In the genomic region with DNA sequence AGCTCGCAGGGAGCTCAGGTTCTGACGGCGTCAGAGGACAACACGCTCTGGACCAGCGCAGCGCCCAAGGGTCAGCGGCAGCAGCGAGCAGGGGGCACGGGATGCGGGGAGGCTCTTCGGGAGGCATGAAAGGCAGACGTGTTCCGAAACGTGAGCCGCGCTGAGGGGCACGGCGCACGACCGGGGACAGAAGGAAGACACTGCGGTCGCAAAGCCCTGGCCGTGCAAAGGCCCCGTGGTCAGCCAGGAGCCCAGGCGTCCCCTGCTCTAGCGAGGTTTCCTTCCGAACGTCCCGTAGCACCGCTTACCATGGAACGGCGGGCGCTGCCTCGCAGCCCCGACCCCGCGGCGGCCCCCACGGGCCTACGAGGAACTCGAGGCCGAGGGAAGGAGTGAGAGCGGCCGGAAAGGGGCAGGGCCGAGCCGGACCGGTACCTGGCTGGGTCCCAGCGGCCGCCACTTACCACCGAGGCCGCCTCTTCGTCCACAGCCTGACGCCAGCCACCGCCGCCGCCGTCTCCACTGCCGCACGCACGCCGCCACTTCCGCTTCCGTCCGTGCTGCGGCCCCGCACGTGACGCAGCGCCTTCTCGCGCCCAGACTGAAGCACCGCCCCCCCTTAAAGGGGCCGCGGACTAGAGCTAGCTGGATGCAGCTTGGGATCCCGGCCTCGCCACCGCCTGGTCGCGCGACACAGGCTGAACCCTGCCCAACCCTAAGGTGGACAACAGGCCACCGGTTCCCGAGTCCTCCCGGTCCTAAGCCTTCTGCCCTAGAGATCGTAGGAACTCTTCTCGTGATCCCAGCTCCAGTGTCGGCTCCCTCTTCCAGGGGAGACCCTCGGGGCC, we compare ENCODE assay signal across 2 cellular contexts.
TF ChIP-seq lines count a peak whose summit lies in the region.

No MANE protein-coding gene starts in this region.

TF ChIP-seq in HEK293, 187 proteins besides CTCF, POLR2A, EP300 and RAD21 (continued from another document and continues in another):
- TF ChIP-seq BCL11A (tag by site-specific recombination; IDR thresholded peaks at IDR 0.05; ENCODE audit: low read depth) (0 out of 2 replicates have a peak, but pooled peaks have one; percentile 44), GLI4 (tag by site-specific recombination; IDR thresholded peaks at IDR 0.05) (peak; percentile 60; the same call in 1 of the 2 replicates), KLF16 (tag by site-specific recombination; IDR thresholded peaks at IDR 0.05) (no peak; the same call in 1 of the 2 replicates), KLF8 (tag by site-specific recombination; IDR thresholded peaks at IDR 0.05) (peak; percentile 79), ZNF426 (tag by site-specific recombination; IDR thresholded peaks at IDR 0.05) (no peak), ZBTB20 (tag by site-specific recombination; IDR thresholded peaks at IDR 0.05) (peak; percentile 53; the same call in 1 of the 2 replicates), ZNF529 (tag by site-specific recombination; IDR thresholded peaks at IDR 0.05; ENCODE audit: insufficient replicate concordance) (no peak), ZNF629 (tag by site-specific recombination; IDR thresholded peaks at IDR 0.05) (peak; percentile 96), KLF9 (tag by site-specific recombination; IDR thresholded peaks at IDR 0.05; ENCODE audit: low read depth) (0 out of 2 replicates have a peak, but pooled peaks have one; percentile 76), ZNF324 (tag by site-specific recombination; IDR thresholded peaks at IDR 0.05) (no peak), ZNF48 (tag by site-specific recombination; IDR thresholded peaks at IDR 0.05) (no peak), ZBTB17 (tag by site-specific recombination; IDR thresholded peaks at IDR 0.05) (peak; percentile 33; the same call in 1 of the 2 replicates), SP7 (tag by site-specific recombination; IDR thresholded peaks at IDR 0.05) (peak; percentile 76), TCF7L2 (IDR thresholded peaks at IDR 0.05; ENCODE audit: borderline replicate concordance, low read depth, low read length) (no peak), REPIN1 (tag by site-specific recombination; IDR thresholded peaks at IDR 0.05; ENCODE audit: low read depth) (no peak; the same call in 1 of the 2 replicates), SP2 (tag by site-specific recombination; IDR thresholded peaks at IDR 0.05) (peak; percentile 94), ZNF623 (tag by site-specific recombination; IDR thresholded peaks at IDR 0.05) (peak; percentile 100), IKZF3 (tag by site-specific recombination; IDR thresholded peaks at IDR 0.05) (no peak), GLIS2 (tag by site-specific recombination; IDR thresholded peaks at IDR 0.05) (peak; percentile 50), ZEB2 (tag by site-specific recombination; IDR thresholded peaks at IDR 0.05) (peak; percentile 85)
- TF ChIP-seq, protein P1, sequence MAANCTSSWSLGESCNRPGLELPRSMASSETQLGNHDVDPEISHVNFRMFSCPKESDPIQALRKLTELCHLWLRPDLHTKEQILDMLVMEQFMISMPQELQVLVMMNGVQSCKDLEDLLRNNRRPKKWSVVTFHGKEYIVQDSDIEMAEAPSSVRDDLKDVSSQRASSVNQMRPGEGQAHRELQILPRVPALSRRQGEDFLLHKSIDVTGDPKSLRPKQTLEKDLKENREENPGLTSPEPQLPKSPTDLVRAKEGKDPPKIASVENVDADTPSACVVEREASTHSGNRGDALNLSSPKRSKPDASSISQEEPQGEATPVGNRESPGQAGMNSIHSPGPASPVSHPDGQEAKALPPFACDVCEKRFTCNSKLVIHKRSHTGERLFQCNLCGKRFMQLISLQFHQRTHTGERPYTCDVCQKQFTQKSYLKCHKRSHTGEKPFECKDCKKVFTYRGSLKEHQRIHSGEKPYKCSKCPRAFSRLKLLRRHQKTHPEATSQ (tag by site-specific recombination; IDR thresholded peaks at IDR 0.05) = peak; percentile 63
- TF ChIP-seq, protein P2, sequence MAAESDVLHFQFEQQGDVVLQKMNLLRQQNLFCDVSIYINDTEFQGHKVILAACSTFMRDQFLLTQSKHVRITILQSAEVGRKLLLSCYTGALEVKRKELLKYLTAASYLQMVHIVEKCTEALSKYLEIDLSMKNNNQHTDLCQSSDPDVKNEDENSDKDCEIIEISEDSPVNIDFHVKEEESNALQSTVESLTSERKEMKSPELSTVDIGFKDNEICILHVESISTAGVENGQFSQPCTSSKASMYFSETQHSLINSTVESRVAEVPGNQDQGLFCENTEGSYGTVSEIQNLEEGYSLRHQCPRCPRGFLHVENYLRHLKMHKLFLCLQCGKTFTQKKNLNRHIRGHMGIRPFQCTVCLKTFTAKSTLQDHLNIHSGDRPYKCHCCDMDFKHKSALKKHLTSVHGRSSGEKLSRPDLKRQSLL (tag by site-specific recombination; IDR thresholded peaks at IDR 0.05) = peak; percentile 12; the same call in 1 of the 2 replicates
- TF ChIP-seq, protein P3, sequence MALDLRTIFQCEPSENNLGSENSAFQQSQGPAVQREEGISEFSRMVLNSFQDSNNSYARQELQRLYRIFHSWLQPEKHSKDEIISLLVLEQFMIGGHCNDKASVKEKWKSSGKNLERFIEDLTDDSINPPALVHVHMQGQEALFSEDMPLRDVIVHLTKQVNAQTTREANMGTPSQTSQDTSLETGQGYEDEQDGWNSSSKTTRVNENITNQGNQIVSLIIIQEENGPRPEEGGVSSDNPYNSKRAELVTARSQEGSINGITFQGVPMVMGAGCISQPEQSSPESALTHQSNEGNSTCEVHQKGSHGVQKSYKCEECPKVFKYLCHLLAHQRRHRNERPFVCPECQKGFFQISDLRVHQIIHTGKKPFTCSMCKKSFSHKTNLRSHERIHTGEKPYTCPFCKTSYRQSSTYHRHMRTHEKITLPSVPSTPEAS (tag by site-specific recombination; IDR thresholded peaks at IDR 0.05) = peak; percentile 25; the same call in 1 of the 2 replicates
- TF ChIP-seq, protein P4, sequence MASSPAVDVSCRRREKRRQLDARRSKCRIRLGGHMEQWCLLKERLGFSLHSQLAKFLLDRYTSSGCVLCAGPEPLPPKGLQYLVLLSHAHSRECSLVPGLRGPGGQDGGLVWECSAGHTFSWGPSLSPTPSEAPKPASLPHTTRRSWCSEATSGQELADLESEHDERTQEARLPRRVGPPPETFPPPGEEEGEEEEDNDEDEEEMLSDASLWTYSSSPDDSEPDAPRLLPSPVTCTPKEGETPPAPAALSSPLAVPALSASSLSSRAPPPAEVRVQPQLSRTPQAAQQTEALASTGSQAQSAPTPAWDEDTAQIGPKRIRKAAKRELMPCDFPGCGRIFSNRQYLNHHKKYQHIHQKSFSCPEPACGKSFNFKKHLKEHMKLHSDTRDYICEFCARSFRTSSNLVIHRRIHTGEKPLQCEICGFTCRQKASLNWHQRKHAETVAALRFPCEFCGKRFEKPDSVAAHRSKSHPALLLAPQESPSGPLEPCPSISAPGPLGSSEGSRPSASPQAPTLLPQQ (tag by site-specific recombination; IDR thresholded peaks at IDR 0.05) = peak; percentile 99
- TF ChIP-seq, protein P5, sequence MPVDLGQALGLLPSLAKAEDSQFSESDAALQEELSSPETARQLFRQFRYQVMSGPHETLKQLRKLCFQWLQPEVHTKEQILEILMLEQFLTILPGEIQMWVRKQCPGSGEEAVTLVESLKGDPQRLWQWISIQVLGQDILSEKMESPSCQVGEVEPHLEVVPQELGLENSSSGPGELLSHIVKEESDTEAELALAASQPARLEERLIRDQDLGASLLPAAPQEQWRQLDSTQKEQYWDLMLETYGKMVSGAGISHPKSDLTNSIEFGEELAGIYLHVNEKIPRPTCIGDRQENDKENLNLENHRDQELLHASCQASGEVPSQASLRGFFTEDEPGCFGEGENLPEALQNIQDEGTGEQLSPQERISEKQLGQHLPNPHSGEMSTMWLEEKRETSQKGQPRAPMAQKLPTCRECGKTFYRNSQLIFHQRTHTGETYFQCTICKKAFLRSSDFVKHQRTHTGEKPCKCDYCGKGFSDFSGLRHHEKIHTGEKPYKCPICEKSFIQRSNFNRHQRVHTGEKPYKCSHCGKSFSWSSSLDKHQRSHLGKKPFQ (tag by site-specific recombination; IDR thresholded peaks at IDR 0.05) = no peak

TF ChIP-seq in SK-N-SH, 30 proteins besides CTCF, POLR2A, EP300 and RAD21 (continued from another document):
- TF ChIP-seq GABPA (IDR thresholded peaks at IDR 0.05; ENCODE audit: low read depth) = peak; percentile 88
- TF ChIP-seq, protein P6, sequence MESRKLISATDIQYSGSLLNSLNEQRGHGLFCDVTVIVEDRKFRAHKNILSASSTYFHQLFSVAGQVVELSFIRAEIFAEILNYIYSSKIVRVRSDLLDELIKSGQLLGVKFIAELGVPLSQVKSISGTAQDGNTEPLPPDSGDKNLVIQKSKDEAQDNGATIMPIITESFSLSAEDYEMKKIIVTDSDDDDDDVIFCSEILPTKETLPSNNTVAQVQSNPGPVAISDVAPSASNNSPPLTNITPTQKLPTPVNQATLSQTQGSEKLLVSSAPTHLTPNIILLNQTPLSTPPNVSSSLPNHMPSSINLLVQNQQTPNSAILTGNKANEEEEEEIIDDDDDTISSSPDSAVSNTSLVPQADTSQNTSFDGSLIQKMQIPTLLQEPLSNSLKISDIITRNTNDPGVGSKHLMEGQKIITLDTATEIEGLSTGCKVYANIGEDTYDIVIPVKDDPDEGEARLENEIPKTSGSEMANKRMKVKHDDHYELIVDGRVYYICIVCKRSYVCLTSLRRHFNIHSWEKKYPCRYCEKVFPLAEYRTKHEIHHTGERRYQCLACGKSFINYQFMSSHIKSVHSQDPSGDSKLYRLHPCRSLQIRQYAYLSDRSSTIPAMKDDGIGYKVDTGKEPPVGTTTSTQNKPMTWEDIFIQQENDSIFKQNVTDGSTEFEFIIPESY (IDR thresholded peaks at IDR 0.05; ENCODE audit: borderline replicate concordance, low read depth) = 0 out of 2 replicates have a peak, but pooled peaks have one; percentile 58
- peak; percentile 94 for TF ChIP-seq SIN3A (IDR thresholded peaks at IDR 0.05; ENCODE audit: borderline replicate concordance, low read depth, low read length)
- peak; percentile 94 for TF ChIP-seq MXI1 (IDR thresholded peaks at IDR 0.05; ENCODE audit: low read depth, low read length)
